ENCODE assay signal across 11 cellular contexts in genomic region chr12:18752280-18752920, GRCh38. TPM values are rescaled to one million over a fixed set of nuclear protein-coding genes. Genes with fewer than 3 reads are reported as not detected.
A peak's percentile ranks its signal among the peaks of the same experiment; 100 is the strongest.
DNase-seq lines count a peak whose midpoint lies in the region; ATAC-seq and TF ChIP-seq lines count a peak whose summit lies in the region.
"Had no signal": no experiment of that assay in that cellular context is flagged by ENCODE, and none has a peak within 500 bp of the region (broad histone marks: within the 10 kb centered on the region; RNA-seq: fewer than 3 reads in every experiment).

No MANE protein-coding gene starts in this region.

- no peak for TF ChIP-seq CTCF in esophagus muscularis mucosa (IDR thresholded peaks at IDR 0.05)
- TF ChIP-seq CTCF in nephron (IDR thresholded peaks at IDR 0.05; ENCODE audit: unreplicated experiment in 3 of 3), result no peak
- TF ChIP-seq CTCF in sigmoid colon (IDR thresholded peaks at IDR 0.05), result no peak
- TF ChIP-seq CTCF in Calu3 (IDR thresholded peaks at IDR 0.05; ENCODE audit: unreplicated experiment), result no peak

- WGBS in esophagus muscularis mucosa, result 62% methylated on average over 6 of the region's 6 CpGs
- 63 to 78% methylated on average over 6 of the region's 6 CpGs for WGBS in sigmoid colon, 2 donors

- no peaks in the 10 kb centered on the region for H3K9me3 Mint-ChIP-seq in nephron
- no peaks in the 10 kb centered on the region for H3K9me3 Mint-ChIP-seq in Calu3 (ENCODE audit: low read depth, unreplicated experiment)
- H3K9me3 Mint-ChIP-seq in activated naive CD8-positive, alpha-beta T cell treated with anti-CD3 and anti-CD28 coated beads for 36 hours, result peaks cover 1% of the 10 kb centered on the region
- H3K9me3 Mint-ChIP-seq: activated T-cell treated with anti-CD3 and anti-CD28 coated beads, Interleukin-2, amount 50 U/mL, for 24 hours had no signal

- H3K27ac Mint-ChIP-seq in nephron (peak overlapping the region; percentile 27 to 77 (median 58)), Calu3 (ENCODE audit: unreplicated experiment) (no peak overlapping the region)
- H3K27ac Mint-ChIP-seq in activated naive CD8-positive, alpha-beta T cell treated with anti-CD3 and anti-CD28 coated beads for 36 hours, result no peak overlapping the region
- H3K27ac Mint-ChIP-seq: activated T-cell treated with anti-CD3 and anti-CD28 coated beads, Interleukin-2, amount 50 U/mL, for 24 hours had no signal

- H3K4me1 ChIP-seq in esophagus muscularis mucosa (peaks cover 24 to 44% (median 29%) of the 10 kb centered on the region in 4 donors), sigmoid colon (peaks cover 0 to 12% (median 6%) of the 10 kb centered on the region in 4 donors)

- H3K9me3 ChIP-seq in esophagus muscularis mucosa, result no peaks in the 10 kb centered on the region
- no peaks in the 10 kb centered on the region for H3K9me3 ChIP-seq in sigmoid colon

- H3K36me3 Mint-ChIP-seq in nephron (ENCODE audit: low read depth), result no peaks in the 10 kb centered on the region
- no peaks in the 10 kb centered on the region for H3K36me3 Mint-ChIP-seq in Calu3 (ENCODE audit: insufficient read depth, unreplicated experiment)
- H3K36me3 Mint-ChIP-seq in activated naive CD8-positive, alpha-beta T cell treated with anti-CD3 and anti-CD28 coated beads for 36 hours, result no peaks in the 10 kb centered on the region

- H3K4me3 Mint-ChIP-seq in nephron (no peak overlapping the region), Calu3 (ENCODE audit: low read depth, unreplicated experiment) (no peak overlapping the region)
- H3K4me3 Mint-ChIP-seq in activated naive CD8-positive, alpha-beta T cell treated with anti-CD3 and anti-CD28 coated beads for 36 hours, result no peak overlapping the region
- H3K4me3 Mint-ChIP-seq: activated T-cell treated with anti-CD3 and anti-CD28 coated beads, Interleukin-2, amount 50 U/mL, for 24 hours had no signal

- H3K4me3 ChIP-seq in esophagus muscularis mucosa (no peak overlapping the region), sigmoid colon (no peak overlapping the region)

- H3K27me3 Mint-ChIP-seq in nephron (ENCODE audit: low read depth) (no peaks in the 10 kb centered on the region), Calu3 (ENCODE audit: unreplicated experiment) (no peaks in the 10 kb centered on the region)
- H3K27me3 Mint-ChIP-seq in activated naive CD8-positive, alpha-beta T cell treated with anti-CD3 and anti-CD28 coated beads for 36 hours, result no peaks in the 10 kb centered on the region
- H3K27me3 Mint-ChIP-seq: activated T-cell treated with anti-CD3 and anti-CD28 coated beads, Interleukin-2, amount 50 U/mL, for 24 hours had no signal

- intact Hi-C loops in esophagus muscularis mucosa (cut with DNase I), result no loop called here
- intact Hi-C loops in sigmoid colon (cut with DNase I), result no loop called here
- intact Hi-C loops in Calu3 (cut with micrococcal nuclease; ENCODE audit: unreplicated experiment), result no loop called here

- H3K27me3 ChIP-seq in esophagus muscularis mucosa (no peaks in the 10 kb centered on the region), sigmoid colon (no peaks in the 10 kb centered on the region)

- no peak for TF ChIP-seq EP300 in esophagus muscularis mucosa (IDR thresholded peaks at IDR 0.05)
- TF ChIP-seq EP300 in sigmoid colon (IDR thresholded peaks at IDR 0.05), result no peak

- CTCF ChIA-PET in Calu3 (lab: Charles Lee), result no interaction called here

- no peaks in the 10 kb centered on the region for H3K36me3 ChIP-seq in esophagus muscularis mucosa
- H3K36me3 ChIP-seq in sigmoid colon, result no peaks in the 10 kb centered on the region

- no peak for ATAC-seq in HG03280 (IDR thresholded peaks at IDR 0.05; ENCODE audit: unreplicated experiment)

- peak; percentile 28 for DNase-seq in D341Med (ENCODE audit: low spot score)
- peak; percentile 94 for DNase-seq in NCI-H226
- DNase-seq in esophagus muscularis mucosa (ENCODE audit: extremely low spot score), result no peak
- no peak for DNase-seq in sigmoid colon
- no peak for DNase-seq in Calu3
- DNase-seq in activated naive CD8-positive, alpha-beta T cell treated with anti-CD3 and anti-CD28 coated beads for 36 hours, result no peak
- DNase-seq: activated T-cell treated with anti-CD3 and anti-CD28 coated beads, Interleukin-2, amount 50 U/mL, for 24 hours; DND-41; NCI-H187 had no signal

- no TSS peak for BruUV-seq in Calu3 (replicated peaks; lab: Mats Ljungman, UMichigan)

- H3K4me1 Mint-ChIP-seq in nephron (peaks cover 25% of the 10 kb centered on the region), Calu3 (ENCODE audit: low read depth, unreplicated experiment) (peaks cover 32% of the 10 kb centered on the region)
- no peaks in the 10 kb centered on the region for H3K4me1 Mint-ChIP-seq in activated naive CD8-positive, alpha-beta T cell treated with anti-CD3 and anti-CD28 coated beads for 36 hours

- TF ChIP-seq POLR2A in esophagus muscularis mucosa (IDR thresholded peaks at IDR 0.05; ENCODE audit: low read depth), result no peak
- no peak for TF ChIP-seq POLR2A in sigmoid colon (IDR thresholded peaks at IDR 0.05)

- peak overlapping the region in 3 of 4 donors; percentile 55 to 67 (median 57) for H3K27ac ChIP-seq in esophagus muscularis mucosa (replicated peaks in 1 of 4)
- H3K27ac ChIP-seq in sigmoid colon, result no peak overlapping the region

RNA-seq across cellular contexts. Expression of gene CAPZA3, which starts 14.5 kb away (rescaled TPM):
- total RNA-seq in esophagus muscularis mucosa, result not detected
- total RNA-seq in sigmoid colon, result not detected
- polyA plus RNA-seq in sigmoid colon, result not detected
- 0.34 and 0.45 TPM in 2 replicates for total RNA-seq in Calu3 (2022)
- total RNA-seq in activated naive CD8-positive, alpha-beta T cell treated with anti-CD3 and anti-CD28 coated beads for 36 hours, result not detected

RNA-seq across cellular contexts. Expression of gene PLCZ1, which starts 14.6 kb away (rescaled TPM):
- under 1 TPM in 1 of 4 donors, not detected in 3; 0.83 TPM for total RNA-seq in esophagus muscularis mucosa
- not detected for total RNA-seq in sigmoid colon
- polyA plus RNA-seq in sigmoid colon, result not detected
- total RNA-seq in Calu3 (2022), result not detected in 2 replicates
- not detected for total RNA-seq in activated naive CD8-positive, alpha-beta T cell treated with anti-CD3 and anti-CD28 coated beads for 36 hours

Comparison
In these comparisons a context has a peak if more than half of its experiments do, and no peak if none do; other contexts are left out.
1. DNase-seq: peak in D341Med (single experiment) and NCI-H226 (single experiment); none in esophagus muscularis mucosa (single experiment), sigmoid colon (single experiment), Calu3 (single experiment) and activated naive CD8-positive, alpha-beta T cell treated with anti-CD3 and anti-CD28 coated beads for 36 hours (single experiment).
2. H3K27ac ChIP-seq: peak in esophagus muscularis mucosa (3 of 4); none in sigmoid colon (0 of 4).
3. H3K27ac Mint-ChIP-seq: peak in nephron (3 of 3); none in Calu3 (single experiment) and activated naive CD8-positive, alpha-beta T cell treated with anti-CD3 and anti-CD28 coated beads for 36 hours (single experiment).